In genomic region chr20:22536956-22537756, GRCh38 we compare ENCODE assay signal across 1 cellular context.
TF ChIP-seq lines count a peak whose summit lies in the region.

No MANE protein-coding gene starts in this region.

TF ChIP-seq in HepG2, 621 proteins besides CTCF, POLR2A, EP300 and RAD21 (continued from another document and continues in another):
- peak; percentile 60 for TF ChIP-seq PAXIP1 (CRISPR knock-in tag; conservative IDR thresholded peaks at IDR 0.05)
- TF ChIP-seq AGO2 (optimal IDR thresholded peaks at IDR 0.05; ENCODE audit: low read depth, low read length), result no peak
- TF ChIP-seq ZNF788 (CRISPR knock-in tag; IDR thresholded peaks at IDR 0.05; ENCODE audit: borderline replicate concordance), result no peak
- TF ChIP-seq ZNF724P (CRISPR knock-in tag; IDR thresholded peaks at IDR 0.05; ENCODE audit: borderline replicate concordance), result no peak
- 0 out of 2 replicates have a peak, but pooled peaks have one; percentile 57 for TF ChIP-seq CC2D1A (CRISPR knock-in tag; IDR thresholded peaks at IDR 0.05)
- no peak for TF ChIP-seq ETV6 (CRISPR knock-in tag; conservative IDR thresholded peaks at IDR 0.05)
- TF ChIP-seq DR1 (CRISPR knock-in tag; IDR thresholded peaks at IDR 0.05), result no peak
- no peak for TF ChIP-seq SIN3A (IDR thresholded peaks at IDR 0.05; ENCODE audit: borderline replicate concordance, low read depth, low read length)
- TF ChIP-seq NONO (IDR thresholded peaks at IDR 0.05), result no peak
- no peak for TF ChIP-seq NONO (CRISPR knock-in tag; conservative IDR thresholded peaks at IDR 0.05)
- no peak for TF ChIP-seq ZNF407 (CRISPR knock-in tag; IDR thresholded peaks at IDR 0.05; ENCODE audit: not compliant biosample characterization)
- peak; percentile 55 for TF ChIP-seq PATZ1 (CRISPR knock-in tag; IDR thresholded peaks at IDR 0.05)
- no peak for TF ChIP-seq MAFK (conservative IDR thresholded peaks at IDR 0.05 in 1 of 2, IDR thresholded peaks at IDR 0.05 in 1 of 2; ENCODE audit: low read length in 2 of 2)
- no peak; the same call in 1 of the 2 replicates for TF ChIP-seq KDM4B (CRISPR knock-in tag; IDR thresholded peaks at IDR 0.05)
- no peak for TF ChIP-seq HIVEP1 (CRISPR knock-in tag; IDR thresholded peaks at IDR 0.05)
- TF ChIP-seq MIXL1 (CRISPR knock-in tag; IDR thresholded peaks at IDR 0.05), result peak; percentile 64
- TF ChIP-seq NFIC (IDR thresholded peaks at IDR 0.05; ENCODE audit: low read length), result no peak
- TF ChIP-seq FOXP1 (IDR thresholded peaks at IDR 0.05), result no peak
- peak; percentile 22; the same call in 1 of the 2 replicates for TF ChIP-seq FOXP1 (CRISPR knock-in tag; IDR thresholded peaks at IDR 0.05)
- TF ChIP-seq ZNF143 (CRISPR knock-in tag; IDR thresholded peaks at IDR 0.05), result no peak
- TF ChIP-seq ELF4 (CRISPR knock-in tag; IDR thresholded peaks at IDR 0.05; ENCODE audit: borderline replicate concordance), result no peak
- TF ChIP-seq ZNF17 (CRISPR knock-in tag; IDR thresholded peaks at IDR 0.05), result no peak
- no peak for TF ChIP-seq TOE1 (CRISPR knock-in tag; IDR thresholded peaks at IDR 0.05)
- TF ChIP-seq ZNF510 (CRISPR knock-in tag; IDR thresholded peaks at IDR 0.05; ENCODE audit: low read depth), result no peak
- no peak for TF ChIP-seq ZFY (CRISPR knock-in tag; IDR thresholded peaks at IDR 0.05)
- TF ChIP-seq ZNF615 (CRISPR knock-in tag; IDR thresholded peaks at IDR 0.05; ENCODE audit: borderline replicate concordance), result no peak
- no peak for TF ChIP-seq E2F1 (CRISPR knock-in tag; IDR thresholded peaks at IDR 0.05)
- no peak for TF ChIP-seq ZNF18 (CRISPR knock-in tag; IDR thresholded peaks at IDR 0.05; ENCODE audit: insufficient replicate concordance)
- TF ChIP-seq TIGD3 (CRISPR knock-in tag; IDR thresholded peaks at IDR 0.05; ENCODE audit: borderline replicate concordance), result no peak
- TF ChIP-seq THAP7 (CRISPR knock-in tag; IDR thresholded peaks at IDR 0.05), result no peak
- no peak for TF ChIP-seq TP53 (CRISPR knock-in tag; conservative IDR thresholded peaks at IDR 0.05)
- TF ChIP-seq SRY (CRISPR knock-in tag; IDR thresholded peaks at IDR 0.05), result no peak
- TF ChIP-seq CHCHD3 (CRISPR knock-in tag; IDR thresholded peaks at IDR 0.05), result no peak
- no peak for TF ChIP-seq TBX3 (IDR thresholded peaks at IDR 0.05; ENCODE audit: borderline replicate concordance)
